ENCODE assay signal across 33 cellular contexts in the genomic region with DNA sequence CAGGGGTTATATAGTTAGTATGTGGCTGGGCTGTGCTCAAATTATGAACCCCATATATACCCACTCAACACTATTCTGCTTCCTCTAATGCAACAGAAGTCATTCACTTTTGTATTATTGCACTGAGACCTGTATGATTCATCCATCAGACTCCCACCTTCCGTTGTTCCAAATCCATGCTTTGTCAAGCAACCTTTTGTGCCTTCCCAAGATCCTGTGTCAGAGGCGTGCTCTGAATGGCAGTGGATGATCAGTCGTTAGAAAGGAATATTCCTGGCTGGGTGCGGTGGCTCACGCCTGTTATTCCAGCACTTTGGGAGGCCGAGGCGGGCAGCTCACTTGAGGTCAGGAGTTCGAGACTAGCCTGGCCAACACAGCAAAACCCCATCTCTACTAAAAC.
DNase-seq lines count a peak whose midpoint lies in the region; ATAC-seq and TF ChIP-seq lines count a peak whose summit lies in the region.
"Had no signal": no experiment of that assay in that cellular context is flagged by ENCODE, and none has a peak within 500 bp of the region (broad histone marks: within the 10 kb centered on the region; RNA-seq: fewer than 3 reads in every experiment).

No MANE protein-coding gene starts in this region.

- H3K9me3 Mint-ChIP-seq in activated CD4-positive, alpha-beta memory T cell treated with anti-CD3 and anti-CD28 coated beads for 36 hours: no peaks in the 10 kb centered on the region
- H3K9me3 Mint-ChIP-seq: CD4-positive, alpha-beta memory T cell; CD4-positive, alpha-beta T cell; CD8-positive, alpha-beta memory T cell; CD8-positive, alpha-beta T cell had no signal

- H3K14ac ChIP-seq in neuronal stem cell (ENCODE audit: low read length): no peak overlapping the region

- H3K9me3 ChIP-seq in Panc1 (ENCODE audit: control insufficient read depth, insufficient read depth, low read depth, low read length): no peaks in the 10 kb centered on the region
- no peaks in the 10 kb centered on the region for H3K9me3 ChIP-seq in neuronal stem cell (replicated peaks in 1 of 2; ENCODE audit: control insufficient read depth in 2 of 2, insufficient read depth in 1 of 2, low read depth in 1 of 2, low read length in 2 of 2)
- no peaks in the 10 kb centered on the region for H3K9me3 ChIP-seq in MG63
- H3K9me3 ChIP-seq: A549; BE2C; BLaER1; BLaER1 treated with 17β-estradiol and CSF1 and Interleukin-3, amounts not matched to agents 10 nM and 100 nM; Caco-2 had no signal

- DNase-seq in Panc1 (ENCODE audit: low read depth, low spot score) (no peak), neuronal stem cell (ENCODE audit: low spot score) (no peak), putamen (ENCODE audit: low spot score) (peak; percentile 33), MG63 (no peak)
- DNase-seq in stimulated activated naive CD4-positive, alpha-beta T cell treated with Interleukin-2 at 50 U/mL for 16 hours (lab: John Stamatoyannopoulos, UW): no peak
- no peak for DNase-seq in activated CD4-positive, alpha-beta memory T cell treated with anti-CD3 and anti-CD28 coated beads for 36 hours
- DNase-seq: 8988T; ACHN; AML-193; BE2C; C1 segment of cervical spinal cord; Caco-2; Calu3; CD4-positive, alpha-beta memory T cell; CD4-positive, alpha-beta T cell; CD4-positive, CD25-positive, alpha-beta regulatory T cell; CD8-positive, alpha-beta memory T cell; CD8-positive, alpha-beta T cell; COR-L47; DMS 273 treated with DMSO at 0.1 percent for 48 hours; DMS153; DMS53; DMS79; DMS79 treated with DMSO at 0.1 percent for 48 hours; DND-41; EL had no signal

- no peak overlapping the region for H3K27ac Mint-ChIP-seq in activated CD4-positive, alpha-beta memory T cell treated with anti-CD3 and anti-CD28 coated beads for 36 hours
- H3K27ac Mint-ChIP-seq: B cell; CD4-positive, alpha-beta memory T cell; CD4-positive, alpha-beta T cell; CD4-positive, CD25-positive, alpha-beta regulatory T cell; CD8-positive, alpha-beta memory T cell; CD8-positive, alpha-beta T cell had no signal

- WGBS in neuronal stem cell (ENCODE audit: extremely low coverage in 2 of 2, insufficient read length in 2 of 2, insufficient replicate concordance in 1 of 2), 2 donors: no CpG with 5 or more reads among the region's 8 CpGs

- in situ Hi-C loops in Panc1 (cut with HindIII; ENCODE audit: low pct_unique_long_range_greater_than_20kb, low sequenced_read_pairs): no loop called here

- no peak overlapping the region for H2BK120ac ChIP-seq in neuronal stem cell (ENCODE audit: low read depth, low read length)

- H3K79me1 ChIP-seq in neuronal stem cell (ENCODE audit: low read depth, low read length): no peaks in the 10 kb centered on the region

- no peak overlapping the region for H2AFZ ChIP-seq in neuronal stem cell (ENCODE audit: low read length)

- no peak overlapping the region for H2BK15ac ChIP-seq in neuronal stem cell (ENCODE audit: low read length)

- no peak overlapping the region for H2BK5ac ChIP-seq in neuronal stem cell (ENCODE audit: low read length)

- no peak overlapping the region for H4K8ac ChIP-seq in neuronal stem cell (ENCODE audit: low read depth, low read length)

- H3K4me2 ChIP-seq in neuronal stem cell (ENCODE audit: insufficient read depth, low read length, poor library complexity, severe bottlenecking): no peak overlapping the region
- H3K4me2 ChIP-seq: A549; BLaER1; BLaER1 treated with 17β-estradiol and CSF1 and Interleukin-3, amounts not matched to agents 10 nM and 100 nM had no signal

- no peak overlapping the region for H3K18ac ChIP-seq in neuronal stem cell (ENCODE audit: low read length)

- no peak overlapping the region for H3K4ac ChIP-seq in neuronal stem cell (ENCODE audit: low read length)

- H4K91ac ChIP-seq in neuronal stem cell (ENCODE audit: low read depth, low read length, poor library complexity): no peak overlapping the region

- H3K4me3 Mint-ChIP-seq in activated CD4-positive, alpha-beta memory T cell treated with anti-CD3 and anti-CD28 coated beads for 36 hours: no peak overlapping the region
- H3K4me3 Mint-ChIP-seq: B cell; CD14-positive monocyte; CD4-positive, alpha-beta memory T cell; CD4-positive, alpha-beta T cell; CD4-positive, CD25-positive, alpha-beta regulatory T cell; CD8-positive, alpha-beta memory T cell; CD8-positive, alpha-beta T cell had no signal

- ATAC-seq in Panc1: no peak
- ATAC-seq: A549; CD8-positive, alpha-beta T cell had no signal

- no peak overlapping the region for H3K23ac ChIP-seq in neuronal stem cell (ENCODE audit: low read depth, low read length, poor library complexity)

- H3K36me3 ChIP-seq in Panc1 (ENCODE audit: control insufficient read depth, insufficient read depth, low read length) (no peaks in the 10 kb centered on the region), neuronal stem cell (replicated peaks in 1 of 2; ENCODE audit: control insufficient read depth in 2 of 2, insufficient read depth in 2 of 2, low read length in 2 of 2) (no peaks in the 10 kb centered on the region), MG63 (no peaks in the 10 kb centered on the region)
- H3K36me3 ChIP-seq: BE2C; BLaER1; BLaER1 treated with 17β-estradiol and CSF1 and Interleukin-3, amounts not matched to agents 10 nM and 100 nM had no signal

- H3K27me3 Mint-ChIP-seq in activated CD4-positive, alpha-beta memory T cell treated with anti-CD3 and anti-CD28 coated beads for 36 hours: peaks cover 10% of the 10 kb centered on the region
- H3K27me3 Mint-ChIP-seq: CD4-positive, CD25-positive, alpha-beta regulatory T cell had no signal

- H3K27me3 ChIP-seq in Panc1 (ENCODE audit: control insufficient read depth, insufficient read depth, low read length): no peaks in the 10 kb centered on the region; the same call in 1 of the 2 replicates
- no peaks in the 10 kb centered on the region for H3K27me3 ChIP-seq in neuronal stem cell (ENCODE audit: control insufficient read depth in 3 of 3, insufficient read depth in 3 of 3, low read depth in 1 of 3, low read length in 3 of 3)
- no peaks in the 10 kb centered on the region; the same call in 1 of the 2 replicates for H3K27me3 ChIP-seq in MG63
- H3K27me3 ChIP-seq: BE2C; BLaER1; BLaER1 treated with 17β-estradiol and CSF1 and Interleukin-3, amounts not matched to agents 10 nM and 100 nM had no signal

- no peak for TF ChIP-seq CTCF in Panc1 (IDR thresholded peaks at IDR 0.05)

- CTCF ChIA-PET in Panc1 (lab: Charles Lee): no interaction called here
- CTCF ChIA-PET in activated CD4-positive, alpha-beta memory T cell treated with anti-CD3 and anti-CD28 coated beads for 36 hours (lab: Charles Lee): no interaction called here

- H3K36me3 Mint-ChIP-seq in activated CD4-positive, alpha-beta memory T cell treated with anti-CD3 and anti-CD28 coated beads for 36 hours: no peaks in the 10 kb centered on the region
- H3K36me3 Mint-ChIP-seq: CD14-positive monocyte; CD4-positive, alpha-beta memory T cell; CD4-positive, CD25-positive, alpha-beta regulatory T cell; CD8-positive, alpha-beta memory T cell; CD8-positive, alpha-beta T cell had no signal

- H2BK12ac ChIP-seq in neuronal stem cell (ENCODE audit: low read length): no peak overlapping the region

- intact Hi-C loops in Panc1 (cut with micrococcal nuclease; ENCODE audit: unreplicated experiment): no loop called here
- intact Hi-C loops in activated CD4-positive, alpha-beta memory T cell treated with anti-CD3 and anti-CD28 coated beads for 36 hours (cut with micrococcal nuclease): no loop called here

- no peaks in the 10 kb centered on the region for H3K4me1 Mint-ChIP-seq in activated CD4-positive, alpha-beta memory T cell treated with anti-CD3 and anti-CD28 coated beads for 36 hours (ENCODE audit: low read depth)
- H3K4me1 Mint-ChIP-seq: B cell; CD14-positive monocyte; CD4-positive, alpha-beta memory T cell; CD4-positive, CD25-positive, alpha-beta regulatory T cell; CD8-positive, alpha-beta memory T cell had no signal

- peak overlapping the region; percentile 53 for H2AK5ac ChIP-seq in neuronal stem cell (ENCODE audit: low read depth, low read length)

- POLR2A ChIA-PET in Panc1 (lab: Charles Lee): no interaction called here
- POLR2A ChIA-PET in activated CD4-positive, alpha-beta memory T cell treated with anti-CD3 and anti-CD28 coated beads for 36 hours (lab: Charles Lee): interaction anchor here (0.6 kb wide), 1 partner anchor 49 kb away, joined by 3 read pairs; no protein-coding TSS in a partner anchor

- H3K9ac ChIP-seq in neuronal stem cell (ENCODE audit: low read depth, low read length, poor library complexity): no peak overlapping the region
- H3K9ac ChIP-seq: BLaER1; BLaER1 treated with 17β-estradiol and CSF1 and Interleukin-3, amounts not matched to agents 10 nM and 100 nM had no signal

- H3K27ac ChIP-seq in Panc1 (ENCODE audit: low read length): peak overlapping the region; percentile 18; the same call in 1 of the 2 replicates
- no peak overlapping the region for H3K27ac ChIP-seq in neuronal stem cell (replicated peaks; ENCODE audit: low read length)
- H3K27ac ChIP-seq: 22Rv1; A549; BLaER1; BLaER1 treated with 17β-estradiol and CSF1 and Interleukin-3, amounts not matched to agents 10 nM and 100 nM; C4-2B had no signal

- BruUV-seq in Panc1 (replicated peaks; lab: Mats Ljungman, UMichigan): no TSS peak

- H3K4me3 ChIP-seq in Panc1 (ENCODE audit: low read depth in 2 of 2, low read length in 2 of 2): no peak overlapping the region
- no peak overlapping the region for H3K4me3 ChIP-seq in neuronal stem cell (ENCODE audit: low read length in 2 of 2)
- H3K4me3 ChIP-seq in MG63: no peak overlapping the region
- H3K4me3 ChIP-seq: A549; BLaER1; BLaER1 treated with 17β-estradiol and CSF1 and Interleukin-3, amounts not matched to agents 10 nM and 100 nM had no signal

- H3K4me1 ChIP-seq in Panc1 (ENCODE audit: control insufficient read depth, insufficient read depth, low read length) (peaks cover 20% of the 10 kb centered on the region), neuronal stem cell (ENCODE audit: control insufficient read depth in 2 of 2, insufficient read depth in 1 of 2, low read depth in 1 of 2, low read length in 2 of 2) (peaks cover 0 to 8% of the 10 kb centered on the region in 2 donors)
- H3K4me1 ChIP-seq: A549; BE2C; BLaER1; BLaER1 treated with 17β-estradiol and CSF1 and Interleukin-3, amounts not matched to agents 10 nM and 100 nM had no signal
